1 cellular context compared by ENCODE assay signal in genomic region chr1:17692645-17693044, GRCh38.
TF ChIP-seq lines count a peak whose summit lies in the region.

No MANE protein-coding gene starts in this region.

TF ChIP-seq in IMR-90, 13 proteins besides CTCF, POLR2A, EP300 and RAD21 (continued from another document):
- TF ChIP-seq MXI1 (IDR thresholded peaks at IDR 0.05; ENCODE audit: borderline replicate concordance, low read depth, low read length) (no peak), CHD1 (IDR thresholded peaks at IDR 0.05; ENCODE audit: low read depth, low read length) (no peak), FOS (IDR thresholded peaks at IDR 0.05; ENCODE audit: low read depth, low read length) (no peak), ELK1 (IDR thresholded peaks at IDR 0.05; ENCODE audit: borderline replicate concordance, low read depth, low read length) (no peak), RFX5 (IDR thresholded peaks at IDR 0.05; ENCODE audit: low read depth, low read length) (no peak), USF2 (IDR thresholded peaks at IDR 0.05; ENCODE audit: low read depth, low read length) (no peak), CEBPB (IDR thresholded peaks at IDR 0.05; ENCODE audit: low read depth, low read length) (no peak), MAFK (IDR thresholded peaks at IDR 0.05; ENCODE audit: low read depth, low read length) (no peak), SMC3 (IDR thresholded peaks at IDR 0.05; ENCODE audit: low read depth, low read length) (no peak), NFE2L2 (IDR thresholded peaks at IDR 0.05; ENCODE audit: low read depth, low read length) (no peak)
